Comparison of ENCODE assay signal across 20 cellular contexts in the genomic region with DNA sequence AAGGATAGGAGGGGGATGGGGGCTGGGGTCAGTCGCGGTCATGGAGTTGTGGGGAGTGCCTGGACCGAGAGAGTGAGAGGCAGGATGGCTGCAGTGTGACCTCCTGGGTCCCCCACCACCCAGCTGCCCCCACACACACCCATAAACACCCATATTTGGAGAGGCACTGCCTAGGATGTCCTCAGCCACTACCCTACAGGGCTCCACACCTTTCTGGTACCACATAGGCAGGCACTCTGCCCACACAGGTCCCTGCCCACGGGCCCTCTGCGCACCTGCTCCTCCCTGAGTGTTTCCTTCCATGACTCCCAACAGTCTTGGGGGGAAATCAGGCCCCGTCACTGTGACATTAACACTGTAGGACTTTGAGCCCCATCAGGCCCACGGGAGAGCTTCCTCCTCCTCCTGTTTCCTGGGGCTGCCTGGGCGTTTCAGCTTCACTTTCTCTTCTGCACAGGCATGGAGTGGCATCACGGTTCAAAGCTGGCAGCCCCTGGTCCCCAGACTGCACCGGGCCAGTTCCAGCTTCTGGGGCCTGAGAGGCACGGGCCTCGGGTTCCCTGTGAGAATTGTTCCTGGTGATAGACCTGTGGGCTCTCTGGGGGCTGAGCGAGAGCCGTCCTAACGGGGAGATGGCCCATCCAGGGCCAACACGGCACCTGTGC.
"Had no signal": no experiment of that assay in that cellular context is flagged by ENCODE, and none has a peak within 500 bp of the region (broad histone marks: within the 10 kb centered on the region; RNA-seq: fewer than 3 reads in every experiment).

No MANE protein-coding gene starts in this region.

- DNase-seq: activated CD4-positive, alpha-beta T cell treated with anti-CD3 and anti-CD28 coated beads, Interleukin-2, amount 10 ng/mL, durations not matched to agents 7 days and 5 days; activated CD4-positive, CD25-positive, alpha-beta regulatory T cell treated with anti-CD3 and anti-CD28 coated beads, Interleukin-2, amount 50 U/mL, for 72 hours; activated CD8-positive, alpha-beta memory T cell treated with anti-CD3 and anti-CD28 coated beads, Interleukin-2, amount 10 ng/mL, durations not matched to agents 7 days and 5 days; activated CD8-positive, alpha-beta T cell treated with anti-CD3 and anti-CD28 coated beads for 36 hours; activated gamma-delta T cell; activated T-cell treated with anti-CD3 and anti-CD28 coated beads for 4 hours; brain microvascular endothelial cell; central memory CD4-positive, alpha-beta T cell; colonic mucosa; dorsolateral prefrontal cortex; endodermal cell; esophagus squamous epithelium; gastrocnemius medialis; mammary epithelial cell; stimulated activated CD4-positive, alpha-beta T cell treated with anti-CD3 and anti-CD28 coated beads, Interleukin-1b, Interleukin-23, amount 100 ng/mL, for 48 hours; stomach; transverse colon had no signal

- H3K36me3 ChIP-seq: brain microvascular endothelial cell, colonic mucosa, esophagus squamous epithelium, gastrocnemius medialis, prostate gland, stomach, transverse colon had no signal

- H3K4me3 ChIP-seq: colonic mucosa, dorsolateral prefrontal cortex, esophagus squamous epithelium, gastrocnemius medialis, prostate gland, stomach, transverse colon had no signal

- H3K27me3 ChIP-seq: brain microvascular endothelial cell, colonic mucosa had no signal

- H3K27ac ChIP-seq: brain microvascular endothelial cell, colonic mucosa, dorsolateral prefrontal cortex, esophagus squamous epithelium, gastrocnemius medialis, prostate gland, stomach, transverse colon, VCaP had no signal

- ATAC-seq: activated CD8-positive, alpha-beta memory T cell treated with anti-CD3 and anti-CD28 coated beads, Interleukin-2, amount 10 ng/mL, durations not matched to agents 7 days and 5 days; activated CD8-positive, alpha-beta T cell treated with anti-CD3 and anti-CD28 coated beads for 36 hours; gastrocnemius medialis; naive thymus-derived CD8-positive, alpha-beta T cell had no signal

- H3K4me1 ChIP-seq: colonic mucosa, esophagus squamous epithelium, gastrocnemius medialis, prostate gland, stomach, transverse colon had no signal

- H3K9me3 ChIP-seq: colonic mucosa, esophagus squamous epithelium, gastrocnemius medialis, prostate gland, stomach, transverse colon had no signal
